In genomic region chr15:90126022-90126421, GRCh38 we compare ENCODE assay signal across 17 cellular contexts. TPM values are rescaled to one million over a fixed set of nuclear protein-coding genes. Genes with fewer than 3 reads are reported as not detected.
DNase-seq lines count a peak whose midpoint lies in the region; ATAC-seq and TF ChIP-seq lines count a peak whose summit lies in the region.
"Had no signal": no experiment of that assay in that cellular context is flagged by ENCODE, and none has a peak within 500 bp of the region (broad histone marks: within the 10 kb centered on the region; RNA-seq: fewer than 3 reads in every experiment).

No MANE protein-coding gene starts in this region.

- H2AFZ ChIP-seq in SK-N-SH (ENCODE audit: low read depth) = no peak overlapping the region

- 36% methylated on average over 6 of the region's 6 CpGs for WGBS in liver
- 74% methylated on average over 6 of the region's 6 CpGs for WGBS in SK-N-SH (ENCODE audit: low lambda C conversion rate)

- H3K4me3 ChIP-seq in liver (ENCODE audit: low read depth in 1 of 3, low read length in 3 of 3) (no peak overlapping the region), SK-N-SH (ENCODE audit: low read depth in 2 of 2, low read length in 1 of 2) (no peak overlapping the region)
- H3K4me3 ChIP-seq: BLaER1 had no signal

- H3K4me2 ChIP-seq in SK-N-SH = no peak overlapping the region
- H3K4me2 ChIP-seq: BLaER1 had no signal

- TF ChIP-seq RAD21 in liver (IDR thresholded peaks at IDR 0.05) (peak in 1 of 2 donors; percentile 7), SK-N-SH (IDR thresholded peaks at IDR 0.05; ENCODE audit: low read length) (no peak)

- TF ChIP-seq EP300 in SK-N-SH (IDR thresholded peaks at IDR 0.05; ENCODE audit: borderline replicate concordance in 1 of 2, low read depth in 1 of 2, low read length in 1 of 2) = no peak

- no peaks in the 10 kb centered on the region for H3K27me3 ChIP-seq in liver (ENCODE audit: control insufficient read depth in 4 of 4, insufficient read depth in 4 of 4, low read length in 3 of 4)
- no peaks in the 10 kb centered on the region; the same call in 1 of the 2 replicates for H3K27me3 ChIP-seq in SK-N-SH (ENCODE audit: insufficient read depth)
- H3K27me3 ChIP-seq: BLaER1 had no signal

- CTCF ChIA-PET in activated CD4-positive, alpha-beta T cell treated with anti-CD3 and anti-CD28 coated beads, Interleukin-2, amount 10 ng/mL, durations not matched to agents 7 days and 5 days (lab: Charles Lee) = interaction anchor here (0.6 to 1.7 kb wide), 3 partner anchors 16 to 54 kb away, joined by 3 read pairs; partner anchors contain the start of gene IDH2
- CTCF ChIA-PET in WTC11 (lab: Charles Lee) (interaction anchor here (0.7 to 1.6 kb wide), 5 partner anchors 17 to 365 kb away, joined by 3 to 12 read pairs (median 5); no protein-coding TSS in a partner anchor), SK-N-SH (lab: Yijun Ruan, JAX) (interaction anchor here (1.5 kb wide), 1 partner anchor 194 kb away, joined by 3 read pairs; no protein-coding TSS in a partner anchor)

- H3K9me2 ChIP-seq in SK-N-SH = no peaks in the 10 kb centered on the region

- H3K36me3 Mint-ChIP-seq in activated CD4-positive, alpha-beta T cell treated with anti-CD3 and anti-CD28 coated beads, Interleukin-2, amount 10 ng/mL, durations not matched to agents 7 days and 5 days (ENCODE audit: low read depth) = no peaks in the 10 kb centered on the region
- no peaks in the 10 kb centered on the region for H3K36me3 Mint-ChIP-seq in WTC11
- H3K36me3 Mint-ChIP-seq: CD8-positive, alpha-beta T cell had no signal

- peaks cover 5 to 13% (median 10%) of the 10 kb centered on the region in 4 donors for H3K4me1 ChIP-seq in liver (ENCODE audit: control insufficient read depth in 4 of 4, insufficient read depth in 4 of 4, low read length in 3 of 4)
- H3K4me1 ChIP-seq in SK-N-SH (ENCODE audit: control insufficient read depth in 1 of 2, insufficient read depth in 2 of 2, low read depth in 1 of 2, low read length in 1 of 2) = no peaks in the 10 kb centered on the region

- H3K4me1 Mint-ChIP-seq in activated CD4-positive, alpha-beta T cell treated with anti-CD3 and anti-CD28 coated beads, Interleukin-2, amount 10 ng/mL, durations not matched to agents 7 days and 5 days = peaks cover 9% of the 10 kb centered on the region
- peaks cover 26% of the 10 kb centered on the region for H3K4me1 Mint-ChIP-seq in WTC11

- no peaks in the 10 kb centered on the region for H3F3A ChIP-seq in SK-N-SH (replicated peaks; ENCODE audit: insufficient read depth)

- peak overlapping the region; percentile 68 for H3K27ac Mint-ChIP-seq in activated CD4-positive, alpha-beta T cell treated with anti-CD3 and anti-CD28 coated beads, Interleukin-2, amount 10 ng/mL, durations not matched to agents 7 days and 5 days
- 0 out of 2 replicates have a peak overlapping the region, but pooled peaks have one; percentile 2 for H3K27ac Mint-ChIP-seq in WTC11
- H3K27ac Mint-ChIP-seq: CD8-positive, alpha-beta T cell had no signal

- no peaks in the 10 kb centered on the region for H3K9me3 Mint-ChIP-seq in activated CD4-positive, alpha-beta T cell treated with anti-CD3 and anti-CD28 coated beads, Interleukin-2, amount 10 ng/mL, durations not matched to agents 7 days and 5 days
- no peaks in the 10 kb centered on the region for H3K9me3 Mint-ChIP-seq in WTC11
- H3K9me3 Mint-ChIP-seq: CD8-positive, alpha-beta T cell had no signal

- no peaks in the 10 kb centered on the region for H3K79me2 ChIP-seq in SK-N-SH (ENCODE audit: insufficient read depth)

- no peak for ATAC-seq in WTC11
- ATAC-seq: CD8-positive, alpha-beta T cell; PC-3 had no signal

- H3K4me3 Mint-ChIP-seq in activated CD4-positive, alpha-beta T cell treated with anti-CD3 and anti-CD28 coated beads, Interleukin-2, amount 10 ng/mL, durations not matched to agents 7 days and 5 days = no peak overlapping the region
- no peak overlapping the region for H3K4me3 Mint-ChIP-seq in WTC11
- H3K4me3 Mint-ChIP-seq: CD8-positive, alpha-beta T cell had no signal

- H3K27me3 Mint-ChIP-seq in activated CD4-positive, alpha-beta T cell treated with anti-CD3 and anti-CD28 coated beads, Interleukin-2, amount 10 ng/mL, durations not matched to agents 7 days and 5 days = peaks cover 2% of the 10 kb centered on the region
- no peaks in the 10 kb centered on the region; the same call in 1 of the 2 replicates for H3K27me3 Mint-ChIP-seq in WTC11 (ENCODE audit: low read depth)

- DNase-seq in activated CD4-positive, alpha-beta T cell treated with anti-CD3 and anti-CD28 coated beads, Interleukin-2, amount 10 ng/mL, durations not matched to agents 7 days and 5 days = no peak
- no peak for DNase-seq in activated CD4-positive, alpha-beta T cell treated with anti-CD3 and anti-CD28 coated beads, Interleukin-2, amount 50 U/mL, for 48 hours
- DNase-seq in WTC11 (ENCODE audit: low spot score) (no peak), renal cortical epithelial cell (ENCODE audit: low read depth) (peak; percentile 30), SIG-M5 treated with dmso at 0.1 percent for 504 hours (lab: John Stamatoyannopoulos, UW; ENCODE audit: unreplicated experiment) (no peak), NCI-H1930 (lab: John Stamatoyannopoulos, UW) (no peak), SK-N-SH (no peak)
- DNase-seq: 8988T; CD8-positive, alpha-beta T cell; GF-D8; KG1; NCI-H1436; NCI-H2029 treated with DMSO at 0.1 percent for 48 hours; NCI-H748 treated with DMSO at 0.1 percent for 48 hours; PC-3 had no signal

- H3K9ac ChIP-seq in liver (ENCODE audit: low read depth in 1 of 2, low read length in 2 of 2) (no peak overlapping the region), SK-N-SH (no peak overlapping the region)
- H3K9ac ChIP-seq: BLaER1 had no signal

- H3K36me3 ChIP-seq in liver (ENCODE audit: control insufficient read depth in 4 of 4, insufficient read depth in 3 of 4, low read depth in 1 of 4, low read length in 3 of 4) = no peaks in the 10 kb centered on the region
- H3K36me3 ChIP-seq in SK-N-SH (replicated peaks in 1 of 2; ENCODE audit: control insufficient read depth in 1 of 2, insufficient read depth in 2 of 2, low read length in 1 of 2) = no peaks in the 10 kb centered on the region
- H3K36me3 ChIP-seq: BLaER1 had no signal

- no peaks in the 10 kb centered on the region for H3K9me3 ChIP-seq in liver (ENCODE audit: control insufficient read depth in 4 of 4, low read length in 3 of 4)
- H3K9me3 ChIP-seq in SK-N-SH = no peaks in the 10 kb centered on the region
- H3K9me3 ChIP-seq: BLaER1 had no signal

- POLR2A ChIA-PET in activated CD4-positive, alpha-beta T cell treated with anti-CD3 and anti-CD28 coated beads, Interleukin-2, amount 10 ng/mL, durations not matched to agents 7 days and 5 days (lab: Charles Lee) = no interaction called here
- POLR2A ChIA-PET in WTC11 (lab: Charles Lee) (interaction anchor here (0.8 to 1.6 kb wide), 3 partner anchors 17 to 108 kb away, joined by 3 to 8 read pairs (median 4); partner anchors contain the start of genes CIB1, GDPGP1 and IDH2), SK-N-SH (lab: Yijun Ruan, JAX) (no interaction called here)

- H4K20me1 ChIP-seq in SK-N-SH (ENCODE audit: insufficient read depth) = no peaks in the 10 kb centered on the region
- H4K20me1 ChIP-seq: BLaER1 had no signal

- TF ChIP-seq CTCF in WTC11 (IDR thresholded peaks at IDR 0.05) = no peak
- no peak for TF ChIP-seq CTCF in liver (IDR thresholded peaks at IDR 0.05; ENCODE audit: low read depth, low read length, missing input control)
- TF ChIP-seq CTCF in SK-N-SH (IDR thresholded peaks at IDR 0.05) = no peak

- H3K27ac ChIP-seq in liver (ENCODE audit: low read depth in 1 of 2, low read length in 2 of 2) (peak overlapping the region; percentile 37 to 48), SK-N-SH (ENCODE audit: low read depth in 2 of 2, low read length in 1 of 2) (no peak overlapping the region)
- H3K27ac ChIP-seq: BLaER1 had no signal

TF ChIP-seq in WTC11, 78 proteins besides CTCF, POLR2A, EP300 and RAD21 (continues in another document):
- TF ChIP-seq ATF3 (CRISPR knock-in tag; conservative IDR thresholded peaks at IDR 0.05) (no peak), GABPB1 (CRISPR knock-in tag; IDR thresholded peaks at IDR 0.05) (no peak), ZNF232 (CRISPR knock-in tag; IDR thresholded peaks at IDR 0.05) (no peak), GRHL2 (CRISPR knock-in tag; IDR thresholded peaks at IDR 0.05; ENCODE audit: insufficient replicate concordance, severe bottlenecking) (no peak)

TF ChIP-seq in liver, 16 proteins besides CTCF, POLR2A, EP300 and RAD21 (continues in another document):
- TF ChIP-seq NR2F2 (IDR thresholded peaks at IDR 0.05) (no peak), RXRA (IDR thresholded peaks at IDR 0.05) (peak; percentile 35 to 59), YY1 (IDR thresholded peaks at IDR 0.05) (peak; percentile 46), HNF4A (conservative IDR thresholded peaks at IDR 0.05) (peak; percentile 39 to 48), GABPA (IDR thresholded peaks at IDR 0.05 in 1 of 2, conservative IDR thresholded peaks at IDR 0.05 in 1 of 2) (peak in 1 of 2 donors; percentile 6), ATF3 (IDR thresholded peaks at IDR 0.05) (peak; percentile 19), SP1 (IDR thresholded peaks at IDR 0.05) (no peak), HNF4G (IDR thresholded peaks at IDR 0.05) (no peak), JUND (IDR thresholded peaks at IDR 0.05) (peak in 1 of 2 donors; percentile 23)

TF ChIP-seq in SK-N-SH, 30 proteins besides CTCF, POLR2A, EP300 and RAD21:
- no peak for TF ChIP-seq GABPA (IDR thresholded peaks at IDR 0.05; ENCODE audit: low read depth)
TF ChIP-seq in SK-N-SH: peak in this region for 0.

RNA-seq across cellular contexts. Expression of gene IDH2, which starts 23.8 kb away (rescaled TPM):
- total RNA-seq in activated CD4-positive, alpha-beta T cell treated with anti-CD3 and anti-CD28 coated beads, Interleukin-2, amount 10 ng/mL, durations not matched to agents 7 days and 5 days = 100 to 1,000 TPM; 332 to 349 TPM
- total RNA-seq in WTC11 (2021) (53.3 to 80.3 TPM (median 72.3 TPM) in 3 replicates), liver (100 to 1,000 TPM; 149 to 318 TPM), renal cortical epithelial cell (160 and 174 TPM in 2 replicates)
- polyA plus RNA-seq in liver (100 to 1,000 TPM; 278 to 339 TPM), SK-N-SH (2012; rRNA removed) (24.7 and 25.2 TPM in 2 replicates)
- 12.0 and 19.2 TPM in 2 replicates for polyA plus RNA-seq in SK-N-SH (2012; cell fraction: cytosol; rRNA removed)
- 15.3 TPM in 2 replicates for polyA plus RNA-seq in SK-N-SH (2012; cell fraction: nucleus; rRNA removed)

Comparison
In these comparisons a context has a peak if more than half of its experiments do, and no peak if none do; other contexts are left out.
1. H3K27ac ChIP-seq: peak in liver (2 of 2); none in SK-N-SH (0 of 2).